Comparison of ENCODE assay signal across 28 cellular contexts in genomic region chr3:105093853-105094252, GRCh38.
"Had no signal": no experiment of that assay in that cellular context is flagged by ENCODE, and none has a peak within 500 bp of the region (broad histone marks: within the 10 kb centered on the region; RNA-seq: fewer than 3 reads in every experiment).

No MANE protein-coding gene starts in this region.

- H3K36me3 Mint-ChIP-seq: activated naive CD4-positive, alpha-beta T cell treated with anti-CD3 and anti-CD28 coated beads, Interleukin-2, amount 50 U/mL, for 24 hours; immature natural killer cell; naive B cell; stimulated activated memory B cell treated with anti-CD40 and anti-IgM and Interleukin-4, amounts not matched to agents 10 μg/mL and 1 μg/mL and 100 μg/mL, for 72 hours had no signal

- H3K9me3 Mint-ChIP-seq: activated CD4-positive, alpha-beta T cell treated with anti-CD3 and anti-CD28 coated beads, Interleukin-2, amount 10 ng/mL, durations not matched to agents 7 days and 5 days; activated CD8-positive, alpha-beta T cell treated with anti-CD3 and anti-CD28 coated beads for 36 hours; activated naive CD4-positive, alpha-beta T cell treated with anti-CD3 and anti-CD28 coated beads, Interleukin-2, amount 50 U/mL, for 24 hours; activated T-helper 1 cell treated with anti-CD3 and anti-CD28 coated beads, Interleukin-12 subunit alpha, Interleukin-12 subunit beta, Interleukin-2, Interleukin-4 antibody, amounts not matched to agents 30 ng/mL and 10 ng/mL and 1 ng/mL, durations not matched to agents 14 hours and 24 hours and 36 hours; T-helper 2 cell treated with Interferon-gamma antibody and Interleukin-4, amounts not matched to agents 5 μg/mL and 100 μg/mL, for 36 hours had no signal

- H3K27me3 Mint-ChIP-seq: activated CD4-positive, alpha-beta T cell treated with anti-CD3 and anti-CD28 coated beads, Interleukin-2, amount 10 ng/mL, durations not matched to agents 7 days and 5 days; activated CD8-positive, alpha-beta T cell treated with anti-CD3 and anti-CD28 coated beads for 36 hours; naive B cell; stimulated activated memory B cell treated with anti-CD40 and anti-IgM and Interleukin-4, amounts not matched to agents 10 μg/mL and 1 μg/mL and 100 μg/mL, for 72 hours had no signal

- H3K27ac ChIP-seq: ascending aorta, brain microvascular endothelial cell, hepatocyte, lower lobe of right lung, right lobe of liver, skin epidermis, thoracic aorta, upper lobe of right lung, VCaP had no signal

- H2AFZ ChIP-seq: hepatocyte had no signal

- DNase-seq: activated CD4-positive, alpha-beta T cell treated with anti-CD3 and anti-CD28 coated beads, Interleukin-2, amount 10 ng/mL, durations not matched to agents 7 days and 5 days; activated CD4-positive, CD25-positive, alpha-beta regulatory T cell treated with anti-CD3 and anti-CD28 coated beads, Interleukin-2, amount 50 U/mL, for 72 hours; activated CD8-positive, alpha-beta T cell treated with anti-CD3 and anti-CD28 coated beads for 36 hours; activated gamma-delta T cell treated with Interleukin-2 at 50 U/mL for 16 hours; brain microvascular endothelial cell; caudate nucleus; dermis blood vessel endothelial cell; effector CD8-positive, alpha-beta T cell; erythroblast; foreskin melanocyte; immature natural killer cell; lower lobe of right lung; mesendoderm; naive B cell; occipital lobe; right lobe of liver; stimulated activated CD4-positive, alpha-beta T cell treated with anti-CD3 and anti-CD28 coated beads, Interleukin-15, amount 100 ng/mL, for 24 hours; upper lobe of right lung had no signal

- H3K79me2 ChIP-seq: hepatocyte had no signal

- H3K4me2 ChIP-seq: hepatocyte had no signal

- H3K4me1 ChIP-seq: ascending aorta, lower lobe of right lung, right lobe of liver, upper lobe of right lung had no signal

- H3K4me3 ChIP-seq: ascending aorta, hepatocyte, lower lobe of right lung, right lobe of liver, skin epidermis, thoracic aorta, upper lobe of right lung had no signal

- H3K9me3 ChIP-seq: ascending aorta, lower lobe of right lung, right lobe of liver, thoracic aorta, upper lobe of right lung had no signal

- H3K4me1 Mint-ChIP-seq: activated CD4-positive, alpha-beta T cell treated with anti-CD3 and anti-CD28 coated beads, Interleukin-2, amount 10 ng/mL, durations not matched to agents 7 days and 5 days; activated naive CD4-positive, alpha-beta T cell treated with anti-CD3 and anti-CD28 coated beads, Interleukin-2, amount 50 U/mL, for 24 hours; immature natural killer cell; naive B cell; stimulated activated memory B cell treated with anti-CD40 and anti-IgM and Interleukin-4, amounts not matched to agents 10 μg/mL and 1 μg/mL and 100 μg/mL, for 72 hours had no signal

- H3K27me3 ChIP-seq: ascending aorta, brain microvascular endothelial cell, hepatocyte, right lobe of liver, upper lobe of right lung had no signal

- H3K36me3 ChIP-seq: ascending aorta, brain microvascular endothelial cell, lower lobe of right lung, right lobe of liver, thoracic aorta, upper lobe of right lung had no signal

- ATAC-seq: activated CD8-positive, alpha-beta T cell treated with anti-CD3 and anti-CD28 coated beads for 36 hours; left lobe of liver; lower lobe of right lung; right lobe of liver; stimulated activated memory B cell treated with anti-CD40 and anti-IgM and Interleukin-4, amounts not matched to agents 10 μg/mL and 1 μg/mL and 100 μg/mL, for 72 hours; upper lobe of right lung had no signal

- H3K27ac Mint-ChIP-seq: activated CD4-positive, alpha-beta T cell treated with anti-CD3 and anti-CD28 coated beads, Interleukin-2, amount 10 ng/mL, durations not matched to agents 7 days and 5 days; activated CD8-positive, alpha-beta T cell treated with anti-CD3 and anti-CD28 coated beads for 36 hours; activated naive CD4-positive, alpha-beta T cell treated with anti-CD3 and anti-CD28 coated beads, Interleukin-2, amount 50 U/mL, for 24 hours; activated T-helper 1 cell treated with anti-CD3 and anti-CD28 coated beads, Interleukin-12 subunit alpha, Interleukin-12 subunit beta, Interleukin-2, Interleukin-4 antibody, amounts not matched to agents 30 ng/mL and 10 ng/mL and 1 ng/mL, durations not matched to agents 14 hours and 24 hours and 36 hours; immature natural killer cell; stimulated activated memory B cell treated with anti-CD40 and anti-IgM and Interleukin-4, amounts not matched to agents 10 μg/mL and 1 μg/mL and 100 μg/mL, for 72 hours; T-helper 2 cell treated with Interferon-gamma antibody and Interleukin-4, amounts not matched to agents 5 μg/mL and 100 μg/mL, for 36 hours had no signal

- H3K4me3 Mint-ChIP-seq: activated CD4-positive, alpha-beta T cell treated with anti-CD3 and anti-CD28 coated beads, Interleukin-2, amount 10 ng/mL, durations not matched to agents 7 days and 5 days; activated CD8-positive, alpha-beta T cell treated with anti-CD3 and anti-CD28 coated beads for 36 hours; activated naive CD4-positive, alpha-beta T cell treated with anti-CD3 and anti-CD28 coated beads, Interleukin-2, amount 50 U/mL, for 24 hours; activated T-helper 1 cell treated with anti-CD3 and anti-CD28 coated beads, Interleukin-12 subunit alpha, Interleukin-12 subunit beta, Interleukin-2, Interleukin-4 antibody, amounts not matched to agents 30 ng/mL and 10 ng/mL and 1 ng/mL, durations not matched to agents 14 hours and 24 hours and 36 hours; immature natural killer cell; naive B cell; stimulated activated memory B cell treated with anti-CD40 and anti-IgM and Interleukin-4, amounts not matched to agents 10 μg/mL and 1 μg/mL and 100 μg/mL, for 72 hours; T-helper 2 cell treated with Interferon-gamma antibody and Interleukin-4, amounts not matched to agents 5 μg/mL and 100 μg/mL, for 36 hours had no signal
